In genomic region chr15:72722071-72722696, GRCh38 we compare ENCODE assay signal across 8 cellular contexts. TPM values are rescaled to one million over a fixed set of nuclear protein-coding genes. Genes with fewer than 3 reads are reported as not detected.
A peak's percentile ranks its signal among the peaks of the same experiment; 100 is the strongest.
DNase-seq lines count a peak whose midpoint lies in the region; ATAC-seq and TF ChIP-seq lines count a peak whose summit lies in the region.

No MANE protein-coding gene starts in this region.

- no peak overlapping the region for H3K27ac ChIP-seq in epithelial cell of prostate

- H3K27ac Mint-ChIP-seq in natural killer cell = no peak overlapping the region
- no peak overlapping the region for H3K27ac Mint-ChIP-seq in stimulated activated effector memory CD8-positive, alpha-beta T cell treated with anti-CD3 and anti-CD28 coated beads, Interleukin-12 subunit alpha, Interleukin-12 subunit beta, amount 100 ng/mL, for 72 hours

- H3K9me3 Mint-ChIP-seq in natural killer cell = no peaks in the 10 kb centered on the region
- no peaks in the 10 kb centered on the region for H3K9me3 Mint-ChIP-seq in stimulated activated effector memory CD8-positive, alpha-beta T cell treated with anti-CD3 and anti-CD28 coated beads, Interleukin-12 subunit alpha, Interleukin-12 subunit beta, amount 100 ng/mL, for 72 hours

- no peaks in the 10 kb centered on the region for H3K27me3 Mint-ChIP-seq in natural killer cell (ENCODE audit: low read depth in 2 of 2)

- no peaks in the 10 kb centered on the region for H3K9me3 ChIP-seq in HAP-1

- peaks cover 9% of the 10 kb centered on the region for H3K36me3 Mint-ChIP-seq in natural killer cell
- peaks cover 12% of the 10 kb centered on the region for H3K36me3 Mint-ChIP-seq in stimulated activated effector memory CD8-positive, alpha-beta T cell treated with anti-CD3 and anti-CD28 coated beads, Interleukin-12 subunit alpha, Interleukin-12 subunit beta, amount 100 ng/mL, for 72 hours

- TF ChIP-seq CTCF in natural killer cell (IDR thresholded peaks at IDR 0.05) = peak; percentile 88

- ATAC-seq in natural killer cell = peak; percentile 42 to 60 (median 58)
- ATAC-seq in stimulated activated effector memory CD8-positive, alpha-beta T cell treated with anti-CD3 and anti-CD28 coated beads, Interleukin-12 subunit alpha, Interleukin-12 subunit beta, amount 100 ng/mL, for 72 hours = no peak
- no peak for ATAC-seq in GM18858 (IDR thresholded peaks at IDR 0.05; ENCODE audit: unreplicated experiment)

- in situ Hi-C loops in HAP-1 (cut with MboI; ENCODE audit: low sequenced_read_pairs) = no loop called here

- no peaks in the 10 kb centered on the region; the same call in 1 of the 2 replicates for H3K36me3 ChIP-seq in HAP-1 (replicated peaks)

- H3K4me3 Mint-ChIP-seq in natural killer cell = no peak overlapping the region
- no peak overlapping the region for H3K4me3 Mint-ChIP-seq in stimulated activated effector memory CD8-positive, alpha-beta T cell treated with anti-CD3 and anti-CD28 coated beads, Interleukin-12 subunit alpha, Interleukin-12 subunit beta, amount 100 ng/mL, for 72 hours

- no peaks in the 10 kb centered on the region for H3K4me1 ChIP-seq in HAP-1

- DNase-seq in AML-193 (lab: John Stamatoyannopoulos, UW) (peak; percentile 44 to 47), HAP-1 (ENCODE audit: low spot score in 2 of 2) (peak; percentile 86 to 92), NOMO-1 treated with DMSO at 0.1 percent for 48 hours (lab: John Stamatoyannopoulos, UW; ENCODE audit: unreplicated experiment) (peak; percentile 53), epithelial cell of prostate (ENCODE audit: low read depth, low spot score) (peak; percentile 10), natural killer cell (peak; percentile 58)
- DNase-seq in activated CD8-positive, alpha-beta memory T cell treated with anti-CD3 and anti-CD28 coated beads, Interleukin-2, amount 50 U/mL, for 1 hour (ENCODE audit: extremely low read depth) = peak; percentile 19
- peak; percentile 28 to 72 for DNase-seq in stimulated activated effector memory CD8-positive, alpha-beta T cell treated with anti-CD3 and anti-CD28 coated beads, Interleukin-12 subunit alpha, Interleukin-12 subunit beta, amount 100 ng/mL, for 72 hours (ENCODE audit: low spot score in 2 of 2)

- intact Hi-C loops in natural killer cell (cut with micrococcal nuclease) = loop anchor here (1.0 to 5.0 kb wide), 3 partner anchors 75 to 551 kb away; no protein-coding TSS in a partner anchor

- no peaks in the 10 kb centered on the region for H3K4me1 Mint-ChIP-seq in natural killer cell
- H3K4me1 Mint-ChIP-seq in stimulated activated effector memory CD8-positive, alpha-beta T cell treated with anti-CD3 and anti-CD28 coated beads, Interleukin-12 subunit alpha, Interleukin-12 subunit beta, amount 100 ng/mL, for 72 hours = peaks cover 4% of the 10 kb centered on the region

- no peaks in the 10 kb centered on the region for H3K27me3 ChIP-seq in HAP-1 (ENCODE audit: low read depth)

- no peak overlapping the region for H3K4me3 ChIP-seq in HAP-1

RNA-seq across cellular contexts. Expression of gene BBS4, which starts 36.2 kb away (rescaled TPM):
- total RNA-seq in natural killer cell = 10 to 100 TPM; 24.7 to 37.2 (median 26.7) TPM

RNA-seq across cellular contexts. Expression of gene HIGD2B, which starts 36.2 kb away (rescaled TPM):
- total RNA-seq in natural killer cell = 1 to 10 TPM in 2 of 3 donors, under 1 TPM in 1; 0.88 to 1.8 (median 1.1) TPM

Comparison
In these comparisons a context has a peak if more than half of its experiments do, and no peak if none do; other contexts are left out.
1. DNase-seq: peak in every context shown above with its lines; median percentile 89 in HAP-1; 58 in natural killer cell; 53 in NOMO-1 treated with DMSO at 0.1 percent for 48 hours; 50 in stimulated activated effector memory CD8-positive, alpha-beta T cell treated with anti-CD3 and anti-CD28 coated beads, Interleukin-12 subunit alpha, Interleukin-12 subunit beta, amount 100 ng/mL, for 72 hours; 46 in AML-193; 19 in activated CD8-positive, alpha-beta memory T cell treated with anti-CD3 and anti-CD28 coated beads, Interleukin-2, amount 50 U/mL, for 1 hour; 10 in epithelial cell of prostate.
2. ATAC-seq: peak in natural killer cell (3 of 3); none in stimulated activated effector memory CD8-positive, alpha-beta T cell treated with anti-CD3 and anti-CD28 coated beads, Interleukin-12 subunit alpha, Interleukin-12 subunit beta, amount 100 ng/mL, for 72 hours (single experiment) and GM18858 (single experiment).